Comparison of ENCODE assay signal across 1 cellular context in genomic region chr10:5809541-5810154, GRCh38.
TF ChIP-seq lines count a peak whose summit lies in the region.

No MANE protein-coding gene starts in this region.

TF ChIP-seq in GM23338, 12 proteins besides CTCF, POLR2A, EP300 and RAD21 (continued from another document):
- no peak for TF ChIP-seq ZNF462 (CRISPR knock-in tag; IDR thresholded peaks at IDR 0.05)
